Comparison of ENCODE assay signal across 1 cellular context in genomic region chr19:44887648-44888047, GRCh38.
TF ChIP-seq lines count a peak whose summit lies in the region.

No MANE protein-coding gene starts in this region.

TF ChIP-seq in HepG2, 621 proteins besides CTCF, POLR2A, EP300 and RAD21:
- TF ChIP-seq ZNF142 (CRISPR knock-in tag; IDR thresholded peaks at IDR 0.05), result no peak
- TF ChIP-seq ZNF709 (CRISPR knock-in tag; IDR thresholded peaks at IDR 0.05), result no peak
- no peak for TF ChIP-seq ISL2 (CRISPR knock-in tag; IDR thresholded peaks at IDR 0.05)
- TF ChIP-seq JARID2 (CRISPR knock-in tag; IDR thresholded peaks at IDR 0.05; ENCODE audit: insufficient replicate concordance), result no peak
- TF ChIP-seq POLR2G (IDR thresholded peaks at IDR 0.05; ENCODE audit: low read depth, low read length), result no peak
- TF ChIP-seq ATF3 (CRISPR knock-in tag; IDR thresholded peaks at IDR 0.05), result no peak
- no peak for TF ChIP-seq SYNCRIP (IDR thresholded peaks at IDR 0.05; ENCODE audit: insufficient read depth, low read depth, low read length)
- no peak for TF ChIP-seq POLR2AphosphoS2 (IDR thresholded peaks at IDR 0.05; ENCODE audit: low read depth, low read length)
- TF ChIP-seq E2F2 (CRISPR knock-in tag; IDR thresholded peaks at IDR 0.05; ENCODE audit: borderline replicate concordance), result no peak
- no peak for TF ChIP-seq ZNF83 (CRISPR knock-in tag; IDR thresholded peaks at IDR 0.05; ENCODE audit: borderline replicate concordance)
- TF ChIP-seq ZNF790 (CRISPR knock-in tag; IDR thresholded peaks at IDR 0.05; ENCODE audit: borderline replicate concordance), result no peak
- no peak for TF ChIP-seq BCL6 (CRISPR knock-in tag; IDR thresholded peaks at IDR 0.05)
- TF ChIP-seq HNRNPK (IDR thresholded peaks at IDR 0.05; ENCODE audit: low read depth, low read length, poor library complexity, severe bottlenecking), result no peak
- no peak for TF ChIP-seq PBX2 (CRISPR knock-in tag; IDR thresholded peaks at IDR 0.05)
- TF ChIP-seq ZNF264 (CRISPR knock-in tag; IDR thresholded peaks at IDR 0.05), result no peak
